Comparison of ENCODE assay signal across 13 cellular contexts in genomic region chr17:17004997-17005614, GRCh38. TPM values are rescaled to one million over a fixed set of nuclear protein-coding genes. Genes with fewer than 3 reads are reported as not detected.
DNase-seq lines count a peak whose midpoint lies in the region; ATAC-seq and TF ChIP-seq lines count a peak whose summit lies in the region.
"Not testable (repeated sequence)": the region's sequence is repeated elsewhere in the genome, so short reads cannot be mapped to it uniquely, and the experiment has no call there.
"Had no signal": no experiment of that assay in that cellular context is flagged by ENCODE, and none has a peak within 500 bp of the region (broad histone marks: within the 10 kb centered on the region; RNA-seq: fewer than 3 reads in every experiment).

No MANE protein-coding gene starts in this region.

- WGBS in H9 (ENCODE audit: extremely low coverage, insufficient read length, low lambda C conversion rate), result no CpG with 5 or more reads among the region's 14 CpGs

- not testable (repeated sequence) for H4K8ac ChIP-seq in H9 (replicated peaks; ENCODE audit: insufficient read length, low read depth, low read length)

- H3K4me1 Mint-ChIP-seq in H9 (peaks cover 13 to 23% of the 10 kb centered on the region in 2 experiments), neural progenitor cell (peaks cover 17% of the 10 kb centered on the region)
- not testable (repeated sequence) for H3K4me1 Mint-ChIP-seq in activated T-helper 17 cell treated with anti-CD3 and anti-CD28 coated beads, Interleukin-2, amount 50 U/mL, for 72 hours

- not testable (repeated sequence) for H3K4me3 Mint-ChIP-seq in H9; activated T-helper 17 cell treated with anti-CD3 and anti-CD28 coated beads, Interleukin-2, amount 50 U/mL, for 72 hours; neural progenitor cell

- H2BK15ac ChIP-seq in H9 (ENCODE audit: low read depth, low read length), result not testable (repeated sequence)

- ATAC-seq in activated T-helper 17 cell treated with anti-CD3 and anti-CD28 coated beads, Interleukin-2, amount 50 U/mL, for 72 hours (replicated peaks); lower lobe of right lung: not testable (repeated sequence)
- peak; percentile 8 for ATAC-seq in thoracic aorta (ENCODE audit: insufficient number of reproducible peaks, low FRiP score, low read depth)

- not testable (repeated sequence) for H3K56ac ChIP-seq in H9 (ENCODE audit: insufficient read length, low read depth, low read length)

- H3K27me3 ChIP-seq in H9 (ENCODE audit: insufficient read depth, low read length); lower lobe of right lung (ENCODE audit: low read depth); neural progenitor cell; thoracic aorta (replicated peaks; ENCODE audit: insufficient read depth): not testable (repeated sequence)

- not testable (repeated sequence) for H3K4me3 ChIP-seq in lower lobe of right lung, neural progenitor cell, thoracic aorta

- peak overlapping the region in 2 of 3 experiments; percentile 28 to 76; a peak in 3 of 7 replicates for H3K27ac Mint-ChIP-seq in H9
- peak overlapping the region; percentile 68 for H3K27ac Mint-ChIP-seq in activated T-helper 17 cell treated with anti-CD3 and anti-CD28 coated beads, Interleukin-2, amount 50 U/mL, for 72 hours
- peak overlapping the region; percentile 87 for H3K27ac Mint-ChIP-seq in neural progenitor cell

- not testable (repeated sequence) for H3K9me3 Mint-ChIP-seq in H9; activated T-helper 17 cell treated with anti-CD3 and anti-CD28 coated beads, Interleukin-2, amount 50 U/mL, for 72 hours; neural progenitor cell

- H3K4me2 ChIP-seq in H9 (ENCODE audit: insufficient read depth, insufficient read length, low read length); neural progenitor cell: not testable (repeated sequence)

- H3K9ac ChIP-seq in H9 (ENCODE audit: extremely low read depth, insufficient read length, low read length); neural progenitor cell: not testable (repeated sequence)

- DNase-seq in H9; neural progenitor cell (ENCODE audit: low spot score); thoracic aorta (ENCODE audit: low spot score): not testable (repeated sequence)
- DNase-seq in SHP77 (lab: John Stamatoyannopoulos, UW) (peak; percentile 55 to 68), cardiac septum (ENCODE audit: low spot score) (peak; percentile 54), lower lobe of right lung (peak; percentile 24)

- not testable (repeated sequence) for H3K4me1 ChIP-seq in H9 (ENCODE audit: insufficient read depth, low read length); neural progenitor cell
- peaks cover 20% of the 10 kb centered on the region for H3K4me1 ChIP-seq in lower lobe of right lung
- peaks cover 9 to 46% of the 10 kb centered on the region in 2 donors for H3K4me1 ChIP-seq in thoracic aorta (ENCODE audit: control insufficient read depth in 1 of 2, low read depth in 2 of 2)

- H4K91ac ChIP-seq in H9 (ENCODE audit: insufficient read length, low read depth, low read length), result not testable (repeated sequence)

- H3K79me2 ChIP-seq in H9 (ENCODE audit: insufficient read depth, low read length); neural progenitor cell (ENCODE audit: low read depth): not testable (repeated sequence)

- H4K5ac ChIP-seq in H9 (ENCODE audit: insufficient read length, low read depth, low read length), result not testable (repeated sequence)

- H3T11ph ChIP-seq in H9 (ENCODE audit: low read length), result not testable (repeated sequence)

- H3K36me3 ChIP-seq in lower lobe of right lung, neural progenitor cell, thoracic aorta: not testable (repeated sequence)

- H3K9me3 ChIP-seq in H9 (ENCODE audit: control insufficient read depth, low read depth, low read length); lower lobe of right lung; neural progenitor cell (ENCODE audit: low read depth); thoracic aorta: not testable (repeated sequence)

- H3K18ac ChIP-seq in H9 (ENCODE audit: insufficient read length, low read depth, low read length), result not testable (repeated sequence)

- H3K23me2 ChIP-seq in H9 (ENCODE audit: insufficient read length, low read depth, low read length, poor library complexity, severe bottlenecking), result not testable (repeated sequence)

- not testable (repeated sequence) for H3F3A ChIP-seq in neural progenitor cell (ENCODE audit: low read depth)

- H2AFZ ChIP-seq in H9 (ENCODE audit: low read length); neural progenitor cell (replicated peaks): not testable (repeated sequence)

- H3K79me1 ChIP-seq in H9 (ENCODE audit: insufficient read depth, low read depth, low read length, poor library complexity, severe bottlenecking), result not testable (repeated sequence)

- not testable (repeated sequence) for H2BK120ac ChIP-seq in H9 (ENCODE audit: low read depth, low read length, poor library complexity, severe bottlenecking)

- H3K27me3 Mint-ChIP-seq in H9 (ENCODE audit: low read depth); activated T-helper 17 cell treated with anti-CD3 and anti-CD28 coated beads, Interleukin-2, amount 50 U/mL, for 72 hours: not testable (repeated sequence)
- H3K27me3 Mint-ChIP-seq in neural progenitor cell (ENCODE audit: insufficient read depth, low read depth), result peaks cover 10% of the 10 kb centered on the region

- not testable (repeated sequence) for H4K20me1 ChIP-seq in H9 (ENCODE audit: control insufficient read depth, insufficient read depth, insufficient read length); neural progenitor cell (ENCODE audit: low read depth)

- not testable (repeated sequence) for H2BK12ac ChIP-seq in H9 (ENCODE audit: insufficient read length, low read depth, low read length)

- H3K27ac ChIP-seq in H9 (ENCODE audit: insufficient read length, low read depth, low read length); lower lobe of right lung; neural progenitor cell; thoracic aorta: not testable (repeated sequence)

- intact Hi-C loops in cardiac septum (cut with DNase I), result loop anchor here (10.0 kb wide), 2 partner anchors 200 to 300 kb away; partner anchors contain the start of genes NT5M and PLD6
- intact Hi-C loops in lower lobe of right lung (cut with DNase I), result not testable (repeated sequence)

- not testable (repeated sequence) for H3K23ac ChIP-seq in H9 (ENCODE audit: insufficient read length, low read depth, low read length)

- H2AK5ac ChIP-seq in H9 (ENCODE audit: insufficient read length, low read length), result not testable (repeated sequence)

- not testable (repeated sequence) for H3K36me3 Mint-ChIP-seq in H9 (ENCODE audit: insufficient read depth in 1 of 3, low read depth in 3 of 3); activated T-helper 17 cell treated with anti-CD3 and anti-CD28 coated beads, Interleukin-2, amount 50 U/mL, for 72 hours (ENCODE audit: low read depth); neural progenitor cell

- not testable (repeated sequence) for H2BK20ac ChIP-seq in H9 (ENCODE audit: low read depth, low read length, poor library complexity, severe bottlenecking)

- H2BK5ac ChIP-seq in H9 (ENCODE audit: insufficient read length, low read length), result not testable (repeated sequence)

- not testable (repeated sequence) for H3K14ac ChIP-seq in H9 (ENCODE audit: insufficient read depth, low read length)

- not testable (repeated sequence) for H3K4ac ChIP-seq in H9 (ENCODE audit: low read depth, low read length)

- not testable (repeated sequence) for TF ChIP-seq CTCF in H9 (conservative IDR thresholded peaks at IDR 0.05); lower lobe of right lung (IDR thresholded peaks at IDR 0.05); neural progenitor cell (IDR thresholded peaks at IDR 0.05); thoracic aorta (IDR thresholded peaks at IDR 0.05)

RNA-seq across cellular contexts. Expression of gene TNFRSF13B, which starts 33.2 kb away (rescaled TPM):
- total RNA-seq in H9 (2021) (0.11 and 0.28 TPM in 2 replicates), cardiac septum (not detected), lower lobe of right lung (0.27 TPM), neural progenitor cell (ENCODE audit: low replicate concordance) (not detected in 2 replicates), thoracic aorta (not detected)
- total RNA-seq in activated T-helper 17 cell treated with anti-CD3 and anti-CD28 coated beads, Interleukin-2, amount 50 U/mL, for 72 hours, result not detected
- total RNA-seq: A673, Calu3, Daoy, H1, HFFc6, HT1080 had no signal

RNA-seq across cellular contexts. Expression of gene MPRIP, which starts 37.2 kb away (rescaled TPM):
- total RNA-seq in H9 (2021), result 129 and 132 TPM in 2 replicates
- 100 to 1,000 TPM; 204 to 207 TPM for total RNA-seq in activated T-helper 17 cell treated with anti-CD3 and anti-CD28 coated beads, Interleukin-2, amount 50 U/mL, for 72 hours
- total RNA-seq in cardiac septum, result 554 TPM
- total RNA-seq in lower lobe of right lung, result 232 TPM
- total RNA-seq in neural progenitor cell (ENCODE audit: low replicate concordance), result 42.1 and 65.0 TPM in 2 replicates
- 100 to 1,000 TPM; 235 to 252 TPM for total RNA-seq in thoracic aorta
